1 cellular context compared by ENCODE assay signal in the genomic region with DNA sequence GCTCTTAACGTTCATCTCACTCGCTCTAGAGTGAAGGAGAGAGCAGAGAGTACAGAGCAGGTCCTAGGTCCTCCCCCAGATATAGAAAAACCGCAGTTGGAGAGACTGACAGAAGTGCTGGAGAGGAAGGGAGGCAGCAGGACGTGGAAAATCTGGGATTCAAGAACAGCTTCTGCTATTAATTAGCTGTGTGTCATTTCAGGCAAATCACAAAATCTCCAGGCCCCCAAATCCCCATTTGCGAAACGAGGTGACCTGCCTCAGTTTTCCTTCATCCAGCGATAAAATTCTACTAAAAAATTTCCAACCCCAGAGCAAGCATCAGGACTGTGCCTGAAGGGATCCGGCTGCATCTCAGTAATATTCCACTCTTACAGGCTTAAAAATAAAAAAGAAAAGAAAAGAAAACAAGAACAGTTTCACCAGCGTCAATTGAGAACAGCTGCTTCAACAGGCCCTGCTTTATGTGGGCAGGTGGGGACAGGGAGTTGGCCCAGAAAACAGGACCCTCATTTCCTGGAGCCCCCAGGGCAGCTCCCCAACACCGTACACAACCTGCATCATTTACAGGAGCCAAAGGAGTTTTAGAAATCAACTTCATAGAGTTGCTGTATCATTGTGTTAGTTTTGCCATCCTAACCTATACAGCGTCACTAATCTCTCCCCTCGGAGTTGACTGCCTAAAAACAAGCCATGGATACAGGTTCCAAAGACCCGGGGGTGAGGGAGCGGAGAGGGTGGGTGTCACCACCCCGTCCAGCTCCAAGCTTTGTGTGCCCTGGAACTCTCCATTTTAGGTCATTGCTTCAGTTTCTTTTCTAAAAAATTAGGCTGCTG.
TF ChIP-seq lines count a peak whose summit lies in the region.

No MANE protein-coding gene starts in this region.

TF ChIP-seq in K562, 482 proteins besides CTCF, POLR2A, EP300 and RAD21 (continues in another document):
- TF ChIP-seq HDAC3 (IDR thresholded peaks at IDR 0.05; ENCODE audit: borderline replicate concordance, partially characterized antibody): peak; percentile 39
- no peak for TF ChIP-seq ZNF707 (CRISPR knock-in tag; conservative IDR thresholded peaks at IDR 0.05)
- no peak for TF ChIP-seq SNRNP70 (optimal IDR thresholded peaks at IDR 0.05; ENCODE audit: low read depth, low read length)
- TF ChIP-seq PHB (CRISPR knock-in tag; IDR thresholded peaks at IDR 0.05): 0 out of 2 replicates have a peak, but pooled peaks have one; percentile 73
- 0 out of 2 replicates have a peak, but pooled peaks have one; percentile 74 for TF ChIP-seq ZNF592 (IDR thresholded peaks at IDR 0.05)
- no peak for TF ChIP-seq FOXK1 (CRISPR knock-in tag; IDR thresholded peaks at IDR 0.05; ENCODE audit: borderline replicate concordance)
- TF ChIP-seq SOX6 (IDR thresholded peaks at IDR 0.05): no peak
- no peak for TF ChIP-seq CEBPB (tag; IDR thresholded peaks at IDR 0.05)
- TF ChIP-seq ZBTB7A (IDR thresholded peaks at IDR 0.05; ENCODE audit: borderline replicate concordance, control insufficient read depth, low read depth, low read length): peak; percentile 69; the same call in 1 of the 2 replicates
- TF ChIP-seq, protein P1, sequence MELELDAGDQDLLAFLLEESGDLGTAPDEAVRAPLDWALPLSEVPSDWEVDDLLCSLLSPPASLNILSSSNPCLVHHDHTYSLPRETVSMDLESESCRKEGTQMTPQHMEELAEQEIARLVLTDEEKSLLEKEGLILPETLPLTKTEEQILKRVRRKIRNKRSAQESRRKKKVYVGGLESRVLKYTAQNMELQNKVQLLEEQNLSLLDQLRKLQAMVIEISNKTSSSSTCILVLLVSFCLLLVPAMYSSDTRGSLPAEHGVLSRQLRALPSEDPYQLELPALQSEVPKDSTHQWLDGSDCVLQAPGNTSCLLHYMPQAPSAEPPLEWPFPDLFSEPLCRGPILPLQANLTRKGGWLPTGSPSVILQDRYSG (tag; conservative IDR thresholded peaks at IDR 0.05; ENCODE audit: low read depth): peak; percentile 73
- TF ChIP-seq ZNF740 (CRISPR knock-in tag; IDR thresholded peaks at IDR 0.05): no peak
- 0 out of 4 replicates have a peak, but pooled peaks of 1 of the 2 experiments have one; percentile 54 for TF ChIP-seq ZNF740 (tag; IDR thresholded peaks at IDR 0.05)
- TF ChIP-seq HINFP (tag; conservative IDR thresholded peaks at IDR 0.05; ENCODE audit: low read depth): 0 out of 2 replicates have a peak, but pooled peaks have one; percentile 13
- peak; percentile 85 for TF ChIP-seq GTF2E2 (tag; IDR thresholded peaks at IDR 0.05)
- TF ChIP-seq MAFG (tag; conservative IDR thresholded peaks at IDR 0.05): 0 out of 2 replicates have a peak, but pooled peaks have one; percentile 18
- 0 out of 2 replicates have a peak, but pooled peaks have one; percentile 60 for TF ChIP-seq CGGBP1 (CRISPR knock-in tag; IDR thresholded peaks at IDR 0.05)
- no peak; the same call in 1 of the 2 replicates for TF ChIP-seq LCOR (CRISPR knock-in tag; IDR thresholded peaks at IDR 0.05)
- TF ChIP-seq ELF4 (CRISPR knock-in tag; IDR thresholded peaks at IDR 0.05): peak; percentile 9; the same call in 1 of the 2 replicates
- 0 out of 2 replicates have a peak, but pooled peaks have one; percentile 52 for TF ChIP-seq ZNF444 (CRISPR knock-in tag; IDR thresholded peaks at IDR 0.05)
- peak; percentile 92 for TF ChIP-seq BACH1 (tag; IDR thresholded peaks at IDR 0.05)
- TF ChIP-seq SMAD4 (CRISPR knock-in tag; conservative IDR thresholded peaks at IDR 0.05): no peak; the same call in 1 of the 2 replicates
- TF ChIP-seq, protein P2, sequence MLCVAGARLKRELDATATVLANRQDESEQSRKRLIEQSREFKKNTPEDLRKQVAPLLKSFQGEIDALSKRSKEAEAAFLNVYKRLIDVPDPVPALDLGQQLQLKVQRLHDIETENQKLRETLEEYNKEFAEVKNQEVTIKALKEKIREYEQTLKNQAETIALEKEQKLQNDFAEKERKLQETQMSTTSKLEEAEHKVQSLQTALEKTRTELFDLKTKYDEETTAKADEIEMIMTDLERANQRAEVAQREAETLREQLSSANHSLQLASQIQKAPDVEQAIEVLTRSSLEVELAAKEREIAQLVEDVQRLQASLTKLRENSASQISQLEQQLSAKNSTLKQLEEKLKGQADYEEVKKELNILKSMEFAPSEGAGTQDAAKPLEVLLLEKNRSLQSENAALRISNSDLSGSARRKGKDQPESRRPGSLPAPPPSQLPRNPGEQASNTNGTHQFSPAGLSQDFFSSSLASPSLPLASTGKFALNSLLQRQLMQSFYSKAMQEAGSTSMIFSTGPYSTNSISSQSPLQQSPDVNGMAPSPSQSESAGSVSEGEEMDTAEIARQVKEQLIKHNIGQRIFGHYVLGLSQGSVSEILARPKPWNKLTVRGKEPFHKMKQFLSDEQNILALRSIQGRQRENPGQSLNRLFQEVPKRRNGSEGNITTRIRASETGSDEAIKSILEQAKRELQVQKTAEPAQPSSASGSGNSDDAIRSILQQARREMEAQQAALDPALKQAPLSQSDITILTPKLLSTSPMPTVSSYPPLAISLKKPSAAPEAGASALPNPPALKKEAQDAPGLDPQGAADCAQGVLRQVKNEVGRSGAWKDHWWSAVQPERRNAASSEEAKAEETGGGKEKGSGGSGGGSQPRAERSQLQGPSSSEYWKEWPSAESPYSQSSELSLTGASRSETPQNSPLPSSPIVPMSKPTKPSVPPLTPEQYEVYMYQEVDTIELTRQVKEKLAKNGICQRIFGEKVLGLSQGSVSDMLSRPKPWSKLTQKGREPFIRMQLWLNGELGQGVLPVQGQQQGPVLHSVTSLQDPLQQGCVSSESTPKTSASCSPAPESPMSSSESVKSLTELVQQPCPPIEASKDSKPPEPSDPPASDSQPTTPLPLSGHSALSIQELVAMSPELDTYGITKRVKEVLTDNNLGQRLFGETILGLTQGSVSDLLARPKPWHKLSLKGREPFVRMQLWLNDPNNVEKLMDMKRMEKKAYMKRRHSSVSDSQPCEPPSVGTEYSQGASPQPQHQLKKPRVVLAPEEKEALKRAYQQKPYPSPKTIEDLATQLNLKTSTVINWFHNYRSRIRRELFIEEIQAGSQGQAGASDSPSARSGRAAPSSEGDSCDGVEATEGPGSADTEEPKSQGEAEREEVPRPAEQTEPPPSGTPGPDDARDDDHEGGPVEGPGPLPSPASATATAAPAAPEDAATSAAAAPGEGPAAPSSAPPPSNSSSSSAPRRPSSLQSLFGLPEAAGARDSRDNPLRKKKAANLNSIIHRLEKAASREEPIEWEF (CRISPR knock-in tag; IDR thresholded peaks at IDR 0.05): peak; percentile 88; the same call in 1 of the 2 replicates
- no peak for TF ChIP-seq E2F5 (CRISPR knock-in tag; IDR thresholded peaks at IDR 0.05)
